15 cellular contexts compared by ENCODE assay signal in the genomic region with DNA sequence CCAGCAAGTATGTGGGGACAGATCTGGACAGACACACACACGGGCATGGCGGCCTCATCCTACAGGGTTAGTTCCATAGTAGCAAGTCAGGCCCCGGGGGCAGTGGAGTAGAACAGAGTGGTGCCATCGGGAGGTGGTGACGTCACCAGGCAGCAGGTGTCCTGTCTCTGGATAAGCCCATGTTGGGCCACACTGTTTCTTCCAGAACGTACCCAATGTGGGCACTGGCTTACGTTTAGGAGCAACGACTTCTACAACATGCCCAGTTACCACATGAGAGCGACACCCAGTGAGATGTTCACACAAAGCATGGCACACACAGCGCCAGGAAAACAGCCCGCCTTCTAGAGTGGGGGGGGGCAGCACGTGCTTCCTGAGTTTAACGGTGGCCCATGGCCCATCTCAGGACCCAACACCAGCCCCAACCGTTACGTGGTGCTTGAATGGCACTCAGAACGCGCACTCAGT.
DNase-seq lines count a peak whose midpoint lies in the region; ATAC-seq and TF ChIP-seq lines count a peak whose summit lies in the region.
"Had no signal": no experiment of that assay in that cellular context is flagged by ENCODE, and none has a peak within 500 bp of the region (broad histone marks: within the 10 kb centered on the region; RNA-seq: fewer than 3 reads in every experiment).

No MANE protein-coding gene starts in this region.

- no peaks in the 10 kb centered on the region for H3K9me3 Mint-ChIP-seq in activated CD4-positive, alpha-beta T cell treated with anti-CD3 and anti-CD28 coated beads, Interleukin-2, amount 10 ng/mL, durations not matched to agents 24 days and 14 days
- H3K9me3 Mint-ChIP-seq: activated T-cell treated with anti-CD3 and anti-CD28 coated beads, Interleukin-2, amount 50 U/mL, for 24 hours; stimulated activated naive CD8-positive, alpha-beta T cell treated with anti-CD3 and anti-CD28 coated beads, Interleukin-15, Interleukin-2, amounts not matched to agents 100 ng/mL and 50 ng/mL, for 24 hours had no signal

- no peaks in the 10 kb centered on the region for H3K27me3 Mint-ChIP-seq in activated CD4-positive, alpha-beta T cell treated with anti-CD3 and anti-CD28 coated beads, Interleukin-2, amount 10 ng/mL, durations not matched to agents 24 days and 14 days

- H3K27me3 ChIP-seq in right atrium auricular region: no peaks in the 10 kb centered on the region
- H3K27me3 ChIP-seq: pancreas had no signal

- no peaks in the 10 kb centered on the region for H3K36me3 Mint-ChIP-seq in activated CD4-positive, alpha-beta T cell treated with anti-CD3 and anti-CD28 coated beads, Interleukin-2, amount 10 ng/mL, durations not matched to agents 24 days and 14 days (ENCODE audit: low read depth)

- H3K27ac Mint-ChIP-seq in activated CD4-positive, alpha-beta T cell treated with anti-CD3 and anti-CD28 coated beads, Interleukin-2, amount 10 ng/mL, durations not matched to agents 24 days and 14 days: no peak overlapping the region
- H3K27ac Mint-ChIP-seq: activated T-cell treated with anti-CD3 and anti-CD28 coated beads, Interleukin-2, amount 50 U/mL, for 24 hours; stimulated activated naive CD8-positive, alpha-beta T cell treated with anti-CD3 and anti-CD28 coated beads, Interleukin-15, Interleukin-2, amounts not matched to agents 100 ng/mL and 50 ng/mL, for 24 hours had no signal

- peak overlapping the region; percentile 73 to 78 for H3K27ac ChIP-seq in right atrium auricular region

- intact Hi-C loops in cardiac septum (cut with DNase I): loop anchor here (2.0 kb wide), 1 partner anchor 66 kb away; no protein-coding TSS in a partner anchor
- intact Hi-C loops in left cardiac atrium (cut with DNase I): loop anchor here in 1 of 2 donors (5.0 kb wide), 1 partner anchor 55 kb away; no protein-coding TSS in a partner anchor
- intact Hi-C loops in sciatic nerve (cut with DNase I): no loop called here
- intact Hi-C loops in activated CD4-positive, alpha-beta T cell treated with anti-CD3 and anti-CD28 coated beads, Interleukin-2, amount 10 ng/mL, durations not matched to agents 24 days and 14 days (cut with micrococcal nuclease): no loop called here

- no peak for TF ChIP-seq CTCF in right atrium auricular region (IDR thresholded peaks at IDR 0.05)

- H3K9me3 ChIP-seq in right atrium auricular region: no peaks in the 10 kb centered on the region
- H3K9me3 ChIP-seq: A549, pancreas had no signal

- DNase-seq in cardiac septum (ENCODE audit: low spot score) (peak; percentile 27), left cardiac atrium (no peak), right atrium auricular region (ENCODE audit: low spot score) (no peak), sciatic nerve (ENCODE audit: low spot score) (peak; percentile 51), DMS153 (lab: John Stamatoyannopoulos, UW) (no peak), NAMALWA (ENCODE audit: low spot score) (no peak), SK-N-DZ (ENCODE audit: low spot score) (no peak)
- no peak for DNase-seq in activated CD4-positive, alpha-beta T cell treated with anti-CD3 and anti-CD28 coated beads, Interleukin-2, amount 10 ng/mL, durations not matched to agents 24 days and 14 days
- DNase-seq: activated T-cell treated with anti-CD3 and anti-CD28 coated beads, Interleukin-2, amount 50 U/mL, for 24 hours; NCI-H2081; NK-92 treated with Interleukin-12 subunit alpha and Interleukin-12 subunit beta, amount 100 ng/mL, for 24 hours had no signal

- peaks cover 0 to 70% of the 10 kb centered on the region in 2 donors for H3K4me1 ChIP-seq in right atrium auricular region

- H3K4me1 Mint-ChIP-seq in activated CD4-positive, alpha-beta T cell treated with anti-CD3 and anti-CD28 coated beads, Interleukin-2, amount 10 ng/mL, durations not matched to agents 24 days and 14 days: no peaks in the 10 kb centered on the region

- H3K4me3 ChIP-seq in right atrium auricular region: no peak overlapping the region
- H3K4me3 ChIP-seq: A549, pancreas had no signal

- ATAC-seq in left cardiac atrium (no peak), sciatic nerve (no peak)
- ATAC-seq: left lobe of liver had no signal

- H3K36me3 ChIP-seq in right atrium auricular region: peaks cover 9% of the 10 kb centered on the region

- H3K4me3 Mint-ChIP-seq in activated CD4-positive, alpha-beta T cell treated with anti-CD3 and anti-CD28 coated beads, Interleukin-2, amount 10 ng/mL, durations not matched to agents 24 days and 14 days: no peak overlapping the region
- H3K4me3 Mint-ChIP-seq: activated T-cell treated with anti-CD3 and anti-CD28 coated beads, Interleukin-2, amount 50 U/mL, for 24 hours; stimulated activated naive CD8-positive, alpha-beta T cell treated with anti-CD3 and anti-CD28 coated beads, Interleukin-15, Interleukin-2, amounts not matched to agents 100 ng/mL and 50 ng/mL, for 24 hours had no signal

Comparison
In these comparisons a context has a peak if more than half of its experiments do, and no peak if none do; other contexts are left out.
1. DNase-seq: peak in cardiac septum (single experiment) and sciatic nerve (single experiment); none in left cardiac atrium (single experiment), right atrium auricular region (single experiment), DMS153 (single experiment), activated CD4-positive, alpha-beta T cell treated with anti-CD3 and anti-CD28 coated beads, Interleukin-2, amount 10 ng/mL, durations not matched to agents 24 days and 14 days (single experiment), NAMALWA (single experiment) and SK-N-DZ (single experiment).